In the genomic region with DNA sequence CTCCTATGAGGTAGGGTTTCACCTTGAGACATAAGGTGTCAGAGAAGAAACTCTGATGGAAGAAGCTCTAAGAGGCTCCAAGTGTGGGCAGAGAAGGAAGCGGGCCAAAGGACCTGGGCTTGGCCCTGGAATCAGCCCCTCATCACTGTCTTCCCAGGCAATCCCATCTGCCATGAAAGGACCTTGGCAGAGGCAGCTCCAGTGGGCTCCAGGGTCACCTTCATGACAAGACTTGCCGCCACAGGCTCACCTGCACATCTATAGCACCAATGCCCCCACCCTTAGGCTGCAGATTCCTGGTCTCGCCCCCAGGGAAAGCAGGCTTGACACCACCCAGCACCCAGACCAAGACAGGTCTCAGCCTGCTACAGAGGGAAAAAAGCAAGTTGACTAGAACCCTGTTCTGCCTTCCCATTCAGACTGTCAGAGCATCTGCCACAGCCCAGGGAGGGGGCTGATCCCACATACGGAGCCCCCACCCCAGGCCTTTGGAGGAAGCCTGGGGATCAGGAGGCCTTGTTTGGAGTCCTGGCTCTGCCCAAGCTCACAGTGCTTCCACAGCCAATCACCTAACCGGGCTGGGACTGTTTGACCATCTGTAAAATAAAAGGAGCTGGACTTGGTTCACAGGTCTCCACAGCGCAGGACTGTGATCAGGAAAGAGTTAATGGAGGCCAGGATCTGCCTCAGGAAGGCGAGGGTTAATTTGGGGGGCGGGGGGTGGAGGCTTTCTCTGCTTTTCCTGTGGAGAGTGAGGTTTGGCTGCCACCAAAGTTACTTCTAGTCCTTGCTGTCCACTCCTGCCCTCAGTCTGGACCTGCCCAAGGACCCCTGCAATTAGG, we compare ENCODE assay signal across 15 cellular contexts. TPM values are rescaled to one million over a fixed set of nuclear protein-coding genes. Genes with fewer than 3 reads are reported as not detected.
DNase-seq lines count a peak whose midpoint lies in the region; ATAC-seq, FAIRE-seq and TF ChIP-seq lines count a peak whose summit lies in the region.
"Had no signal": no experiment of that assay in that cellular context is flagged by ENCODE, and none has a peak within 500 bp of the region (broad histone marks: within the 10 kb centered on the region; RNA-seq: fewer than 3 reads in every experiment).

Gene FAM110D, plus strand, starts transcription at position 809 of the 842 bp plus-strand sequence. CDS start 2,213 bp downstream, outside the sequence.

- no peaks in the 10 kb centered on the region for H3K36me3 ChIP-seq in CD4-positive, CD25-positive, alpha-beta regulatory T cell (ENCODE audit: control insufficient read depth, insufficient read depth, low read length)
- H3K36me3 ChIP-seq in kidney (ENCODE audit: control insufficient read depth in 1 of 2, insufficient read depth in 2 of 2, low read length in 2 of 2) = no peaks in the 10 kb centered on the region
- no peaks in the 10 kb centered on the region for H3K36me3 ChIP-seq in psoas muscle (ENCODE audit: insufficient read depth in 1 of 2, low read depth in 1 of 2)

- WGBS in adipose tissue, 3 donors = 64 to 72% (median 64%) methylated on average over 8 of the region's 8 CpGs
- WGBS in psoas muscle, 3 donors = 67 to 72% (median 72%) methylated on average over 8 of the region's 8 CpGs

- intact Hi-C loops in kidney (cut with DNase I) (loop anchor here (10.0 kb wide), 1 partner anchor 54 kb away; no protein-coding TSS in a partner anchor), psoas muscle (cut with DNase I) (no loop called here)

- no peak within 1 kb of the TSS for H3K27ac ChIP-seq in CD4-positive, CD25-positive, alpha-beta regulatory T cell (ENCODE audit: insufficient read depth, low read length, poor library complexity, severe bottlenecking)
- peak within 1 kb of the TSS; percentile 17 for H3K27ac ChIP-seq in adipose tissue (ENCODE audit: low read depth, low read length)
- H3K27ac ChIP-seq in kidney (ENCODE audit: low read depth in 2 of 2, low read length in 2 of 2) = peak within 1 kb of the TSS; percentile 30 to 34
- H3K27ac ChIP-seq in psoas muscle = no peak within 1 kb of the TSS

- no peak within 1 kb of the TSS for H3K27ac Mint-ChIP-seq in CD4-positive, CD25-positive, alpha-beta regulatory T cell

- peaks cover 20% of the 10 kb centered on the region for H3K4me1 ChIP-seq in CD4-positive, CD25-positive, alpha-beta regulatory T cell (ENCODE audit: control insufficient read depth, insufficient read depth, low read length, poor library complexity, severe bottlenecking)
- H3K4me1 ChIP-seq in kidney (ENCODE audit: control insufficient read depth in 1 of 2, insufficient read depth in 1 of 2, low read depth in 1 of 2, low read length in 2 of 2) (peaks cover 0 to 9% of the 10 kb centered on the region in 2 donors), psoas muscle (peaks cover 9% of the 10 kb centered on the region)

- peaks cover 0 to 7% (median 4%) of the 10 kb centered on the region in 4 donors for H3K4me1 Mint-ChIP-seq in CD4-positive, CD25-positive, alpha-beta regulatory T cell

- DNase-seq in CD4-positive, CD25-positive, alpha-beta regulatory T cell = no peak
- DNase-seq in kidney (peak; percentile 50), psoas muscle (no peak), dedifferentiated amniotic fluid mesenchymal stem cell (ENCODE audit: extremely low spot score) (no peak), T-helper 2 cell (no peak), HT-29 (ENCODE audit: low spot score) (no peak)
- no peak for DNase-seq in NK-92 treated with Interleukin-12 subunit alpha and Interleukin-12 subunit beta, amount 100 ng/mL, for 24 hours (lab: John Stamatoyannopoulos, UW)
- DNase-seq: amniotic stem cell; effector CD4-positive, alpha-beta T cell; NCI-H1092; NCI-H2227 treated with DMSO at 0.1 percent for 48 hours; occipital lobe had no signal

- H3K4me3 ChIP-seq in CD4-positive, CD25-positive, alpha-beta regulatory T cell (ENCODE audit: low read depth, low read length) = no peak within 1 kb of the TSS
- H3K4me3 ChIP-seq in kidney (ENCODE audit: low read length in 2 of 2) (peak within 1 kb of the TSS; percentile 47 to 48), psoas muscle (peak within 1 kb of the TSS; percentile 81)

- no peaks in the 10 kb centered on the region for H3K36me3 Mint-ChIP-seq in CD4-positive, CD25-positive, alpha-beta regulatory T cell

- peaks cover 73% of the 10 kb centered on the region for H3K27me3 Mint-ChIP-seq in CD4-positive, CD25-positive, alpha-beta regulatory T cell

- TF ChIP-seq CTCF in kidney (IDR thresholded peaks at IDR 0.05; ENCODE audit: borderline replicate concordance, extremely low read depth, insufficient read depth) = no peak
- no peak for TF ChIP-seq CTCF in psoas muscle (IDR thresholded peaks at IDR 0.05)

- FAIRE-seq in kidney (lab: Jason Lieb, UNC) = no peak

- ATAC-seq in CD4-positive, CD25-positive, alpha-beta regulatory T cell (ENCODE audit: low read depth in 2 of 2) = no peak
- ATAC-seq in psoas muscle = no peak
- ATAC-seq: left lobe of liver had no signal

- H3K4me3 Mint-ChIP-seq in CD4-positive, CD25-positive, alpha-beta regulatory T cell = peak within 1 kb of the TSS in 3 of 4 donors; percentile 18 to 75 (median 35)

- peaks cover 0 to 2% (median 0%) of the 10 kb centered on the region in 7 donors for H3K9me3 Mint-ChIP-seq in CD4-positive, CD25-positive, alpha-beta regulatory T cell

- peak within 1 kb of the TSS; percentile 8 to 40 for H3K9ac ChIP-seq in kidney (ENCODE audit: low read length in 2 of 2)

- H3K9me3 ChIP-seq in CD4-positive, CD25-positive, alpha-beta regulatory T cell (ENCODE audit: control insufficient read depth in 2 of 2, low read length in 2 of 2) = no peaks in the 10 kb centered on the region
- H3K9me3 ChIP-seq in kidney (ENCODE audit: control insufficient read depth in 1 of 2, low read length in 2 of 2) (no peaks in the 10 kb centered on the region), psoas muscle (no peaks in the 10 kb centered on the region)

- H3K27me3 ChIP-seq in CD4-positive, CD25-positive, alpha-beta regulatory T cell (ENCODE audit: control insufficient read depth, insufficient read depth, low read length) = peaks cover 14% of the 10 kb centered on the region
- H3K27me3 ChIP-seq in psoas muscle (ENCODE audit: insufficient read depth in 3 of 3, low read length in 2 of 3) = no peaks in the 10 kb centered on the region

RNA-seq across cellular contexts. Expression of gene FAM110D, which starts in this region (rescaled TPM):
- total RNA-seq in CD4-positive, CD25-positive, alpha-beta regulatory T cell = not detected
- not detected for polyA plus RNA-seq in CD4-positive, CD25-positive, alpha-beta regulatory T cell
- polyA plus RNA-seq in adipose tissue (10 to 100 TPM in 2 of 3 donors, 1 to 10 TPM in 1; 1.5 to 13.4 (median 13.3) TPM), kidney (ENCODE audit: insufficient read depth, low read depth, low replicate concordance) (4.2 TPM), psoas muscle (1 to 10 TPM; 1.4 to 1.7 (median 1.7) TPM)
- total RNA-seq in kidney (8.1 TPM), psoas muscle (1 to 10 TPM; 1.2 to 2.9 (median 1.3) TPM)
- total RNA-seq in HT-29 (2014; rRNA removed; shearing (Covaris generic)) = not detected in 2 replicates
- total RNA-seq: T-helper 1 cell treated with Interleukin-12 subunit alpha and Interleukin-12 subunit beta and Interleukin-4 antibody, amounts not matched to agents 30 ng/mL and 1 ng/mL, for 36 hours had no signal

Comparison
In these comparisons a context has a peak if more than half of its experiments do, and no peak if none do; other contexts are left out.
1. H3K27ac ChIP-seq: peak in adipose tissue (single experiment) and kidney (2 of 2); none in CD4-positive, CD25-positive, alpha-beta regulatory T cell (single experiment) and psoas muscle (single experiment).